ENCODE assay signal across 11 cellular contexts in the genomic region with DNA sequence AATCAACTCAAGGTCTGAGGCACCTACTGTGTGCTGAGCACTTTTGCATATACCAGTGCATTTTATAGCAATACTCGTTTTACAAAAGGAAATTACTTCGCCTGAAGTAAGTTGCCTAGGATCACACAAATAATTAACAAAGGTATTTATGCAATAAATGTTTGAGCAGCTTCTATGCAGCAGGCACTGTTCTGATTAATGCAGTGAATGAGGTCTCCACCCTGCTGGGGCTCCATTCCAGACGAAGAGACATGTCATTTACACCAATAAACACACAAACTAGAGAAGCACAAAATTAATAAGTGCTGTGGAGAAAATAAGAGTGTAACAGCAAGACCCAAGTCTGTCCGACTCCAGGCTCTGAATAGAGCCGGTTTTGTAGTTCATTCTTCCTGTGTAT. TPM values are rescaled to one million over a fixed set of nuclear protein-coding genes. Genes with fewer than 3 reads are reported as not detected.
DNase-seq lines count a peak whose midpoint lies in the region; ATAC-seq and TF ChIP-seq lines count a peak whose summit lies in the region.
"Had no signal": no experiment of that assay in that cellular context is flagged by ENCODE, and none has a peak within 500 bp of the region (broad histone marks: within the 10 kb centered on the region; RNA-seq: fewer than 3 reads in every experiment).

No MANE protein-coding gene starts in this region.

- H3K27ac ChIP-seq in SK-N-SH (ENCODE audit: low read depth in 2 of 2, low read length in 1 of 2) (no peak overlapping the region), WERI-Rb-1 (no peak overlapping the region), skeletal muscle tissue (ENCODE audit: low read depth, low read length) (no peak overlapping the region)
- H3K27ac ChIP-seq: 22Rv1 had no signal

- peak overlapping the region in 1 of 2 experiments; percentile 44; a peak in 2 of 4 replicates for H3K4me3 ChIP-seq in SK-N-SH (ENCODE audit: low read depth in 2 of 2, low read length in 1 of 2)
- H3K4me3 ChIP-seq in WERI-Rb-1 (ENCODE audit: low read depth, low read length), result peak overlapping the region; percentile 33
- peak overlapping the region; percentile 25 for H3K4me3 ChIP-seq in fibroblast of mammary gland (ENCODE audit: control insufficient read depth, low read depth, low read length)
- H3K4me3 ChIP-seq in skeletal muscle tissue (ENCODE audit: low read length in 3 of 3), result peak overlapping the region in 2 of 3 donors; percentile 52 to 59

- no peaks in the 10 kb centered on the region for H3K9me2 ChIP-seq in SK-N-SH

- no peaks in the 10 kb centered on the region for H4K20me1 ChIP-seq in SK-N-SH (ENCODE audit: insufficient read depth)

- no peaks in the 10 kb centered on the region for H3K79me2 ChIP-seq in SK-N-SH (ENCODE audit: insufficient read depth)

- no peak for ATAC-seq in SK-N-SH treated with all-trans-retinoic acid at 6 μM for 48 hours

- TF ChIP-seq EP300 in SK-N-SH (IDR thresholded peaks at IDR 0.05; ENCODE audit: borderline replicate concordance in 1 of 2, low read depth in 1 of 2, low read length in 1 of 2), result no peak

- no peak for DNase-seq in SK-N-SH
- DNase-seq in WERI-Rb-1, result no peak
- no peak for DNase-seq in fibroblast of mammary gland (ENCODE audit: low read depth)
- DNase-seq in activated effector memory CD4-positive, alpha-beta T cell treated with anti-CD3 and anti-CD28 coated beads, Interleukin-2, amount 50 U/mL, for 16 hours, result no peak
- DNase-seq in HuH-7.5 (ENCODE audit: low spot score), result no peak
- DNase-seq in NCI-H524 (lab: John Stamatoyannopoulos, UW), result no peak
- DNase-seq: NCI-H1436 treated with DMSO at 0.1 percent for 48 hours, SHP77 treated with DMSO at 0.1 percent for 48 hours had no signal

- WGBS in SK-N-SH (ENCODE audit: low lambda C conversion rate), result 60% methylated on average over 5 of the region's 5 CpGs

- no peaks in the 10 kb centered on the region; a peak in 1 of 4 replicates for H3K4me1 ChIP-seq in SK-N-SH (ENCODE audit: control insufficient read depth in 1 of 2, insufficient read depth in 2 of 2, low read depth in 1 of 2, low read length in 1 of 2)
- peaks cover 3 to 5% (median 5%) of the 10 kb centered on the region in 3 donors for H3K4me1 ChIP-seq in skeletal muscle tissue (ENCODE audit: control insufficient read depth in 3 of 3, insufficient read depth in 3 of 3, low read length in 3 of 3)

- H3K9me3 ChIP-seq in SK-N-SH (no peaks in the 10 kb centered on the region), WERI-Rb-1 (ENCODE audit: severe bottlenecking) (peaks cover 2% of the 10 kb centered on the region), skeletal muscle tissue (ENCODE audit: control insufficient read depth in 3 of 3, low read length in 3 of 3) (no peaks in the 10 kb centered on the region)

- no peak overlapping the region for H3K9ac ChIP-seq in SK-N-SH
- no peak overlapping the region for H3K9ac ChIP-seq in skeletal muscle tissue (ENCODE audit: low read depth in 1 of 3, low read length in 3 of 3)

- CTCF ChIA-PET in SK-N-SH (lab: Yijun Ruan, JAX), result interaction anchor here (0.6 to 2.4 kb wide), 36 partner anchors 8 to 772 kb away, joined by 3 to 15 read pairs (median 4); partner anchors contain the start of genes GLCE and NOX5

- no peak for TF ChIP-seq RAD21 in SK-N-SH (IDR thresholded peaks at IDR 0.05; ENCODE audit: low read length)

- POLR2A ChIA-PET in SK-N-SH (lab: Yijun Ruan, JAX), result interaction anchor here (0.6 kb wide), 1 partner anchor 105 kb away, joined by 3 read pairs; no protein-coding TSS in a partner anchor

- TF ChIP-seq CTCF in SK-N-SH (IDR thresholded peaks at IDR 0.05), result no peak
- no peak for TF ChIP-seq CTCF in WERI-Rb-1 (IDR thresholded peaks at IDR 0.05; ENCODE audit: low read depth, low read length)
- no peak for TF ChIP-seq CTCF in fibroblast of mammary gland (conservative IDR thresholded peaks at IDR 0.05; ENCODE audit: control insufficient read depth, insufficient read depth, low read depth, low read length)

- H3F3A ChIP-seq in SK-N-SH (replicated peaks; ENCODE audit: insufficient read depth), result peaks cover 6% of the 10 kb centered on the region

- H3K27me3 ChIP-seq in SK-N-SH (ENCODE audit: insufficient read depth), result no peaks in the 10 kb centered on the region
- H3K27me3 ChIP-seq in WERI-Rb-1 (ENCODE audit: insufficient read depth, low read depth, severe bottlenecking), result no peaks in the 10 kb centered on the region
- peaks cover 21 to 27% (median 27%) of the 10 kb centered on the region in 3 donors for H3K27me3 ChIP-seq in skeletal muscle tissue (ENCODE audit: control insufficient read depth in 3 of 3, insufficient read depth in 3 of 3, low read length in 3 of 3)

- H3K4me2 ChIP-seq in SK-N-SH, result peak overlapping the region; percentile 25; the same call in 1 of the 2 replicates

- no peak overlapping the region for H2AFZ ChIP-seq in SK-N-SH (ENCODE audit: low read depth)

- H3K36me3 ChIP-seq in SK-N-SH (replicated peaks in 1 of 2; ENCODE audit: control insufficient read depth in 1 of 2, insufficient read depth in 2 of 2, low read length in 1 of 2) (no peaks in the 10 kb centered on the region), WERI-Rb-1 (no peaks in the 10 kb centered on the region), skeletal muscle tissue (ENCODE audit: control insufficient read depth in 3 of 3, insufficient read depth in 3 of 3, low read length in 3 of 3) (no peaks in the 10 kb centered on the region)

TF ChIP-seq in SK-N-SH, 30 proteins besides CTCF, POLR2A, EP300 and RAD21:
- TF ChIP-seq RCOR1 (IDR thresholded peaks at IDR 0.05; ENCODE audit: low read length) (no peak), USF1 (IDR thresholded peaks at IDR 0.05; ENCODE audit: borderline replicate concordance, low read depth) (no peak), YY1 (IDR thresholded peaks at IDR 0.05; ENCODE audit: low read depth) (no peak), ELF1 (IDR thresholded peaks at IDR 0.05) (no peak), PBX3 (IDR thresholded peaks at IDR 0.05) (no peak), EZH2phosphoT487 (IDR thresholded peaks at IDR 0.05; ENCODE audit: borderline replicate concordance, low read depth) (no peak), SIN3A (IDR thresholded peaks at IDR 0.05; ENCODE audit: borderline replicate concordance, low read depth, low read length) (no peak), NRF1 (IDR thresholded peaks at IDR 0.05; ENCODE audit: low read depth, low read length) (no peak), JUND (IDR thresholded peaks at IDR 0.05) (no peak), POLR2AphosphoS5 (IDR thresholded peaks at IDR 0.05; ENCODE audit: low read depth, low read length) (no peak), FOXJ3 (CRISPR knock-in tag; IDR thresholded peaks at IDR 0.05) (no peak)

TF ChIP-seq in SK-N-SH treated with all-trans-retinoic acid at 6 μM for 48 hours, 23 proteins besides CTCF, POLR2A, EP300 and RAD21 (continues in another document):
- TF ChIP-seq CSDC2 (CRISPR knock-in tag; IDR thresholded peaks at IDR 0.05), result no peak
- TF ChIP-seq, protein P1, sequence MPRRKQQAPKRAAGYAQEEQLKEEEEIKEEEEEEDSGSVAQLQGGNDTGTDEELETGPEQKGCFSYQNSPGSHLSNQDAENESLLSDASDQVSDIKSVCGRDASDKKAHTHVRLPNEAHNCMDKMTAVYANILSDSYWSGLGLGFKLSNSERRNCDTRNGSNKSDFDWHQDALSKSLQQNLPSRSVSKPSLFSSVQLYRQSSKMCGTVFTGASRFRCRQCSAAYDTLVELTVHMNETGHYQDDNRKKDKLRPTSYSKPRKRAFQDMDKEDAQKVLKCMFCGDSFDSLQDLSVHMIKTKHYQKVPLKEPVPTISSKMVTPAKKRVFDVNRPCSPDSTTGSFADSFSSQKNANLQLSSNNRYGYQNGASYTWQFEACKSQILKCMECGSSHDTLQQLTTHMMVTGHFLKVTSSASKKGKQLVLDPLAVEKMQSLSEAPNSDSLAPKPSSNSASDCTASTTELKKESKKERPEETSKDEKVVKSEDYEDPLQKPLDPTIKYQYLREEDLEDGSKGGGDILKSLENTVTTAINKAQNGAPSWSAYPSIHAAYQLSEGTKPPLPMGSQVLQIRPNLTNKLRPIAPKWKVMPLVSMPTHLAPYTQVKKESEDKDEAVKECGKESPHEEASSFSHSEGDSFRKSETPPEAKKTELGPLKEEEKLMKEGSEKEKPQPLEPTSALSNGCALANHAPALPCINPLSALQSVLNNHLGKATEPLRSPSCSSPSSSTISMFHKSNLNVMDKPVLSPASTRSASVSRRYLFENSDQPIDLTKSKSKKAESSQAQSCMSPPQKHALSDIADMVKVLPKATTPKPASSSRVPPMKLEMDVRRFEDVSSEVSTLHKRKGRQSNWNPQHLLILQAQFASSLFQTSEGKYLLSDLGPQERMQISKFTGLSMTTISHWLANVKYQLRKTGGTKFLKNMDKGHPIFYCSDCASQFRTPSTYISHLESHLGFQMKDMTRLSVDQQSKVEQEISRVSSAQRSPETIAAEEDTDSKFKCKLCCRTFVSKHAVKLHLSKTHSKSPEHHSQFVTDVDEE (CRISPR knock-in tag; IDR thresholded peaks at IDR 0.05), result no peak
- TF ChIP-seq BACH2 (CRISPR knock-in tag; IDR thresholded peaks at IDR 0.05; ENCODE audit: borderline replicate concordance), result no peak
- no peak for TF ChIP-seq OSR1 (CRISPR knock-in tag; IDR thresholded peaks at IDR 0.05)
- no peak for TF ChIP-seq TCF4 (CRISPR knock-in tag; IDR thresholded peaks at IDR 0.05; ENCODE audit: borderline replicate concordance)
- TF ChIP-seq PATZ1 (CRISPR knock-in tag; IDR thresholded peaks at IDR 0.05; ENCODE audit: borderline replicate concordance), result no peak
- no peak for TF ChIP-seq ZNF8 (CRISPR knock-in tag; IDR thresholded peaks at IDR 0.05)
- TF ChIP-seq GLIS3 (CRISPR knock-in tag; IDR thresholded peaks at IDR 0.05), result no peak
- no peak for TF ChIP-seq PPARA (CRISPR knock-in tag; IDR thresholded peaks at IDR 0.05; ENCODE audit: borderline replicate concordance)
- TF ChIP-seq ZNF70 (CRISPR knock-in tag; IDR thresholded peaks at IDR 0.05), result no peak
- TF ChIP-seq ZC3H10 (CRISPR knock-in tag; IDR thresholded peaks at IDR 0.05), result no peak
- TF ChIP-seq TOX (CRISPR knock-in tag; IDR thresholded peaks at IDR 0.05; ENCODE audit: borderline replicate concordance), result no peak

RNA-seq across cellular contexts. Expression of gene NOX5, which starts 17.5 kb away (rescaled TPM):
- 0.02 and 0.05 TPM in 2 replicates for polyA plus RNA-seq in SK-N-SH (2012; rRNA removed)
- 0.03 and 0.05 TPM in 2 replicates for polyA plus RNA-seq in SK-N-SH (2012; cell fraction: cytosol; rRNA removed)
- 0.06 and 0.12 TPM in 2 replicates for polyA plus RNA-seq in SK-N-SH (2012; cell fraction: nucleus; rRNA removed)
- total RNA-seq in skeletal muscle tissue, result under 0.01 TPM
